21 cellular contexts compared by ENCODE assay signal in genomic region chr10:54469587-54470323, GRCh38.
DNase-seq lines count a peak whose midpoint lies in the region; ATAC-seq, FAIRE-seq and TF ChIP-seq lines count a peak whose summit lies in the region.
"Had no signal": no experiment of that assay in that cellular context is flagged by ENCODE, and none has a peak within 500 bp of the region (broad histone marks: within the 10 kb centered on the region; RNA-seq: fewer than 3 reads in every experiment).

No MANE protein-coding gene starts in this region.

- no peak overlapping the region for H2BK12ac ChIP-seq in H1 (ENCODE audit: low read depth, low read length)

- FAIRE-seq in H1 (lab: Jason Lieb, UNC): no peak
- FAIRE-seq: GM12891 had no signal

- no peak overlapping the region for H4K91ac ChIP-seq in H1 (replicated peaks; ENCODE audit: insufficient read length, low read length)

- H3K4me1 ChIP-seq in KMS-11 (ENCODE audit: low read depth, poor library complexity, severe bottlenecking) (peaks cover 20% of the 10 kb centered on the region), H1 (replicated peaks in 1 of 4; ENCODE audit: control insufficient read depth in 3 of 4, insufficient read depth in 4 of 4, low read length in 3 of 4) (peaks cover 0 to 2% (median 0%) of the 10 kb centered on the region in 4 experiments; a peak in 2 of 7 replicates), upper lobe of right lung (no peaks in the 10 kb centered on the region)
- H3K4me1 ChIP-seq: suprapubic skin had no signal

- 0 out of 2 replicates have a peak overlapping the region, but pooled peaks have one; percentile 81 for H2BK15ac ChIP-seq in H1 (ENCODE audit: low read length)

- DNase-seq in GM20000 (ENCODE audit: low spot score): peak; percentile 17
- DNase-seq in H1 (ENCODE audit: low read depth in 1 of 2, low spot score in 2 of 2): no peak
- DNase-seq in upper lobe of right lung: peak; percentile 22
- DNase-seq in NCI-H748 treated with DMSO at 0.1 percent for 48 hours (lab: John Stamatoyannopoulos, UW): no peak
- DNase-seq in Kasumi-1 (lab: John Stamatoyannopoulos, UW): no peak
- no peak for DNase-seq in COLO668 (lab: John Stamatoyannopoulos, UW; ENCODE audit: unreplicated experiment)
- DNase-seq: activated CD4-positive, alpha-beta T cell treated with anti-CD3 and anti-CD28 coated beads, Interleukin-2, amount 10 ng/mL, durations not matched to agents 24 days and 14 days; activated naive CD4-positive, alpha-beta T cell treated with anti-CD3 and anti-CD28 coated beads for 36 hours; activated T-cell treated with anti-CD3 and anti-CD28 coated beads, Interleukin-2, amount 50 U/mL, for 72 hours; anterior cingulate cortex; DMS53; GF-D8; GM23248; head of caudate nucleus; NCI-H1694; stimulated activated CD4-positive, alpha-beta T cell treated with anti-CD3 and anti-CD28 coated beads, Interleukin-2, amount 100 ng/mL, for 24 hours had no signal

- no peak overlapping the region for H3K56ac ChIP-seq in H1 (replicated peaks; ENCODE audit: insufficient read length, low read depth, low read length)

- H3K27ac ChIP-seq in KMS-11: peak overlapping the region; percentile 76
- H3K27ac ChIP-seq in H1 (ENCODE audit: low read depth, low read length): no peak overlapping the region
- no peak overlapping the region for H3K27ac ChIP-seq in upper lobe of right lung
- H3K27ac ChIP-seq: GM23248, suprapubic skin had no signal

- no peak overlapping the region for H2BK5ac ChIP-seq in H1 (ENCODE audit: low read depth, low read length)

- H3K14ac ChIP-seq in H1 (ENCODE audit: insufficient read length): no peak overlapping the region

- H4K20me1 ChIP-seq in KMS-11 (ENCODE audit: insufficient read depth) (no peaks in the 10 kb centered on the region), H1 (replicated peaks in 1 of 2; ENCODE audit: control insufficient read depth in 1 of 2, insufficient read depth in 2 of 2, low read length in 2 of 2) (no peaks in the 10 kb centered on the region)

- ATAC-seq in upper lobe of right lung: no peak
- ATAC-seq: activated T-cell treated with anti-CD3 and anti-CD28 coated beads, Interleukin-2, amount 50 U/mL, for 72 hours; left lobe of liver; stimulated activated effector memory CD8-positive, alpha-beta T cell treated with anti-CD3 and anti-CD28 coated beads, Interleukin-12 subunit alpha, Interleukin-12 subunit beta, amount 100 ng/mL, for 72 hours had no signal

- TF ChIP-seq EP300 in H1 (IDR thresholded peaks at IDR 0.05; ENCODE audit: borderline replicate concordance in 1 of 2, low read depth in 2 of 2, low read length in 2 of 2): no peak

- H3K27me3 ChIP-seq in KMS-11 (ENCODE audit: insufficient read depth, low read depth): no peaks in the 10 kb centered on the region
- no peaks in the 10 kb centered on the region for H3K27me3 ChIP-seq in H1 (replicated peaks in 1 of 4; ENCODE audit: control insufficient read depth in 3 of 4, extremely low read depth in 1 of 4, insufficient read depth in 3 of 4, low read length in 3 of 4)
- H3K27me3 ChIP-seq in upper lobe of right lung: no peaks in the 10 kb centered on the region
- H3K27me3 ChIP-seq: suprapubic skin had no signal

- CTCF ChIA-PET in H1 (lab: Charles Lee; ENCODE audit: partially characterized antibody): interaction anchor here (0.6 to 1.4 kb wide), 2 partner anchors 93 to 782 kb away, joined by 3 to 4 read pairs; no protein-coding TSS in a partner anchor

- H3K23ac ChIP-seq in H1 (ENCODE audit: insufficient read length): no peak overlapping the region

- TF ChIP-seq POLR2A in H1 (IDR thresholded peaks at IDR 0.05; ENCODE audit: control extremely low read depth in 1 of 2, low read depth in 2 of 2, low read length in 2 of 2): no peak

- H3K9me3 ChIP-seq in H1 (ENCODE audit: insufficient read depth in 2 of 2, low read depth in 1 of 2, low read length in 1 of 2) (no peaks in the 10 kb centered on the region), upper lobe of right lung (no peaks in the 10 kb centered on the region)

- no peak overlapping the region for H4K5ac ChIP-seq in H1 (ENCODE audit: insufficient read length, low read depth, low read length)

- H3K79me1 ChIP-seq in H1 (ENCODE audit: low read depth, low read length): no peaks in the 10 kb centered on the region

- H3K79me2 ChIP-seq in KMS-11 (ENCODE audit: insufficient read depth, low read depth): no peaks in the 10 kb centered on the region
- no peaks in the 10 kb centered on the region for H3K79me2 ChIP-seq in H1 (ENCODE audit: control insufficient read depth in 1 of 2, insufficient read depth in 2 of 2, low read length in 2 of 2)

- TF ChIP-seq CTCF in GM20000 (IDR thresholded peaks at IDR 0.05; ENCODE audit: extremely low read depth, missing control alignments) (no peak), KMS-11 (conservative IDR thresholded peaks at IDR 0.05; ENCODE audit: low read depth, low read length) (no peak), H1 (IDR thresholded peaks at IDR 0.05; ENCODE audit: control extremely low read depth in 1 of 3, insufficient read depth in 1 of 3, low read depth in 1 of 3, low read length in 3 of 3) (no peak), upper lobe of right lung (IDR thresholded peaks at IDR 0.05) (no peak)

- no peak overlapping the region for H3K4ac ChIP-seq in H1 (replicated peaks; ENCODE audit: insufficient read length, low read depth, low read length)

- WGBS in H1 (ENCODE audit: extremely low coverage in 1 of 2, insufficient coverage in 1 of 2, insufficient read length in 1 of 2, insufficient replicate concordance in 2 of 2, low coverage in 1 of 2, low lambda C conversion rate in 2 of 2, missing lambda C conversion rate in 1 of 2), 2 experiments: 94% methylated on average over 8 of the region's 8 CpGs; no CpG with 5 or more reads in 1 of the 2 experiments

- no peaks in the 10 kb centered on the region for H3K23me2 ChIP-seq in H1 (ENCODE audit: low read depth, low read length)

- H2BK20ac ChIP-seq in H1 (ENCODE audit: low read length): no peak overlapping the region

- H2BK120ac ChIP-seq in H1 (replicated peaks; ENCODE audit: low read depth, low read length): no peak overlapping the region

- H2AFZ ChIP-seq in KMS-11 (ENCODE audit: low read depth): peak overlapping the region; percentile 79
- peak overlapping the region; percentile 80 for H2AFZ ChIP-seq in H1 (ENCODE audit: low read length)
- H2AFZ ChIP-seq: GM23248 had no signal

- H3K36me3 ChIP-seq in KMS-11 (ENCODE audit: insufficient read depth): no peaks in the 10 kb centered on the region
- no peaks in the 10 kb centered on the region for H3K36me3 ChIP-seq in H1 (ENCODE audit: control insufficient read depth in 2 of 4, insufficient read depth in 4 of 4, low read length in 3 of 4)
- H3K36me3 ChIP-seq in upper lobe of right lung: no peaks in the 10 kb centered on the region
- H3K36me3 ChIP-seq: suprapubic skin had no signal

- H3K4me2 ChIP-seq in KMS-11 (peak overlapping the region; percentile 63), H1 (ENCODE audit: insufficient read depth in 1 of 2, low read depth in 2 of 2, low read length in 2 of 2) (no peak overlapping the region)

- intact Hi-C loops in upper lobe of right lung (cut with DNase I): no loop called here

- TF ChIP-seq RAD21 in H1 (IDR thresholded peaks at IDR 0.05 in 1 of 2, conservative IDR thresholded peaks at IDR 0.05 in 1 of 2; ENCODE audit: low read depth in 2 of 2, low read length in 2 of 2): no peak

- no peak overlapping the region for H2AK5ac ChIP-seq in H1 (ENCODE audit: low read depth, low read length)

- H3K18ac ChIP-seq in H1 (ENCODE audit: extremely low read depth, low read length): no peak overlapping the region

- H4K8ac ChIP-seq in H1 (ENCODE audit: extremely low read depth, insufficient read depth, low read length): no peak overlapping the region; the same call in 1 of the 2 replicates

- POLR2A ChIA-PET in H1 (lab: Charles Lee; ENCODE audit: partially characterized antibody): no interaction called here

- no peak overlapping the region for H3K4me3 ChIP-seq in KMS-11 (IDR thresholded peaks at IDR 0.05; ENCODE audit: insufficient read depth, low read depth, low read length)
- H3K4me3 ChIP-seq in H1 (ENCODE audit: extremely low read depth in 1 of 4, insufficient read depth in 2 of 4, low read depth in 3 of 4, low read length in 4 of 4): no peak overlapping the region
- H3K4me3 ChIP-seq in upper lobe of right lung: no peak overlapping the region
- H3K4me3 ChIP-seq: GM23248, suprapubic skin had no signal

- H3K9ac ChIP-seq in KMS-11 (peak overlapping the region; percentile 57; the same call in 1 of the 2 replicates), H1 (replicated peaks in 1 of 4; ENCODE audit: extremely low read depth in 1 of 4, low read depth in 3 of 4, low read length in 3 of 4) (no peak overlapping the region)
- H3K9ac ChIP-seq: GM23248 had no signal

TF ChIP-seq in H1, 55 proteins besides CTCF, POLR2A, EP300 and RAD21:
- TF ChIP-seq KDM5A (IDR thresholded peaks at IDR 0.05; ENCODE audit: low read length) (no peak), NANOG (IDR thresholded peaks at IDR 0.05; ENCODE audit: insufficient read depth, low read depth, low read length, poor library complexity, severe bottlenecking) (no peak), MAX (IDR thresholded peaks at IDR 0.05) (no peak), KDM4A (IDR thresholded peaks at IDR 0.05; ENCODE audit: low read depth, low read length, severe bottlenecking) (no peak), CEBPB (IDR thresholded peaks at IDR 0.05; ENCODE audit: low read depth, low read length) (no peak), SUZ12 (IDR thresholded peaks at IDR 0.05; ENCODE audit: low read length) (no peak), JUN (IDR thresholded peaks at IDR 0.05; ENCODE audit: low read depth, low read length) (no peak), USF2 (IDR thresholded peaks at IDR 0.05; ENCODE audit: low read length) (no peak), TCF12 (IDR thresholded peaks at IDR 0.05; ENCODE audit: low read depth, low read length) (no peak), TBP (IDR thresholded peaks at IDR 0.05; ENCODE audit: low read depth, low read length) (no peak), RBBP5 (IDR thresholded peaks at IDR 0.05; ENCODE audit: borderline replicate concordance, low read depth, low read length) (no peak), HDAC2 (IDR thresholded peaks at IDR 0.05; ENCODE audit: borderline replicate concordance in 1 of 2, low read depth in 2 of 2, low read length in 2 of 2) (no peak), CBX5 (IDR thresholded peaks at IDR 0.05; ENCODE audit: low read depth, low read length) (no peak)

Comparison
In these comparisons a context has a peak if more than half of its experiments do, and no peak if none do; other contexts are left out.
1. DNase-seq: peak in GM20000 (single experiment) and upper lobe of right lung (single experiment); none in H1 (0 of 2), NCI-H748 treated with DMSO at 0.1 percent for 48 hours (single experiment), Kasumi-1 (0 of 2) and COLO668 (single experiment).